ENCODE assay signal across 1 cellular context in the genomic region with DNA sequence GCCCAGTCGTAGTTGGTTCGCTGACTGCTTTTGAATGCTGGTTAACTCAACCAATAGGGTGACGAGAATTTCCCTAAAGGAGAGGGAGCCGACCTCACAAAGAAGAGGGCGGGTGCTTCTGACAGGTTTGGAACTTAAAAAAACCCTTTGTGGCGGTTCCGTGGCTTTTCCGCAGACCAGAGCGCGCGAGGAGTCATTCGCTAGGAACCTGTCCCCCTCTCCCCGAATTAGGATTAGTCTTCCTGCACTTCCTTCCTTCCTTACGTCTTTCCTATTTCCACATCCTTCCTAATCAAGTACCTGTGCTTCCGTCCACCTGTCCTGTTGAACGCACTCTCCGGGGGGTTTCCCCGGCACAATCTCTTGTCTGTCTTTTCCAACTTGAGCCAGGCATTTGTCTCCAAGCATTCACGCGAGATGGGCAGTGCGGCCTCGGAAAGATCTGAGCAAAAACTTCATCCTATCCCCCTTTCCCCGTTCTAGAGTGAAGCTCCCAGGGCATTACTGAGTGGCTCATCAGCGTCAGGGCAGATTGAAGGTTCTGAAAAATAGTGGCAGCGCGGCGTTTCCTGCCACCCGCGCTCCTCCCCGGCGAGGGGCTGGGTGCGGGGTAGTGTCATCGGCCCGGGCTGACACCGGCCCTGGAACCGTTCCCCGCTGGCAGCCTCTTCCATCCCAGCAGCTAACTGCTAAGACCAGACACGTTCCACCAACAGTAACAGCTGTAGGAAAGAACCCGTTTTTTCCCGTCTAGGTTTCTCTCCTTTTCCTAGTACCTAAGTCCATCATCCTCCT.
TF ChIP-seq lines count a peak whose summit lies in the region.

No MANE protein-coding gene starts in this region.

TF ChIP-seq in GM12878, 131 proteins besides CTCF, POLR2A, EP300 and RAD21 (continued from another document and continues in another):
- TF ChIP-seq DPF2 (IDR thresholded peaks at IDR 0.05) (peak; percentile 50; the same call in 1 of the 2 replicates), TAF1 (IDR thresholded peaks at IDR 0.05; ENCODE audit: borderline replicate concordance, low read depth, low read length) (no peak; the same call in 1 of the 2 replicates), RAD51 (IDR thresholded peaks at IDR 0.05) (no peak), PML (IDR thresholded peaks at IDR 0.05; ENCODE audit: low read length) (peak; percentile 60; the same call in 1 of the 2 replicates), WRNIP1 (IDR thresholded peaks at IDR 0.05; ENCODE audit: borderline replicate concordance, low read depth, low read length) (no peak), CEBPB (IDR thresholded peaks at IDR 0.05; ENCODE audit: borderline replicate concordance in 1 of 2, low read depth in 2 of 2, low read length in 2 of 2) (no peak), YBX1 (IDR thresholded peaks at IDR 0.05) (no peak), IKZF2 (IDR thresholded peaks at IDR 0.05) (peak; percentile 22 to 40; a peak in 2 of 4 replicates), SREBF1 (IDR thresholded peaks at IDR 0.05; ENCODE audit: low read length) (no peak), NBN (IDR thresholded peaks at IDR 0.05) (0 out of 2 replicates have a peak, but pooled peaks have one; percentile 18), GATAD2B (conservative IDR thresholded peaks at IDR 0.05; ENCODE audit: low read depth) (no peak), RELA (IDR thresholded peaks at IDR 0.05; ENCODE audit: borderline replicate concordance, partially characterized antibody) (peak; percentile 24), RCOR1 (conservative IDR thresholded peaks at IDR 0.05; ENCODE audit: low read depth, low read length) (no peak), SMAD5 (IDR thresholded peaks at IDR 0.05; ENCODE audit: low read depth) (peak; percentile 59; the same call in 1 of the 2 replicates), FOS (IDR thresholded peaks at IDR 0.05; ENCODE audit: borderline replicate concordance, extremely low read depth, insufficient read length) (peak; percentile 83), ZBED1 (IDR thresholded peaks at IDR 0.05; ENCODE audit: borderline replicate concordance) (no peak; the same call in 1 of the 2 replicates), RBBP5 (conservative IDR thresholded peaks at IDR 0.05) (no peak), FOXK2 (IDR thresholded peaks at IDR 0.05) (no peak), EGR1 (IDR thresholded peaks at IDR 0.05; ENCODE audit: borderline replicate concordance in 1 of 2, low read depth in 2 of 2, low read length in 2 of 2) (no peak), SIN3A (IDR thresholded peaks at IDR 0.05; ENCODE audit: low read depth, low read length) (no peak), POLR2AphosphoS5 (IDR thresholded peaks at IDR 0.05; ENCODE audit: low read length) (peak; percentile 79), ETV6 (conservative IDR thresholded peaks at IDR 0.05 in 1 of 2, IDR thresholded peaks at IDR 0.05 in 1 of 2; ENCODE audit: borderline replicate concordance in 1 of 2, low read depth in 1 of 2) (peak in 1 of 2 experiments; percentile 89; a peak in 2 of 4 replicates), CREM (IDR thresholded peaks at IDR 0.05; ENCODE audit: low read depth) (peak; percentile 32; the same call in 1 of the 2 replicates), HDAC6 (IDR thresholded peaks at IDR 0.05; ENCODE audit: unreplicated experiment) (no peak), IKZF1 (conservative IDR thresholded peaks at IDR 0.05) (peak; percentile 55), POU2F2 (IDR thresholded peaks at IDR 0.05; ENCODE audit: borderline replicate concordance, low read depth, low read length) (peak; percentile 74), ZNF622 (IDR thresholded peaks at IDR 0.05) (no peak), SMAD1 (IDR thresholded peaks at IDR 0.05; ENCODE audit: low read depth, partially characterized antibody) (no peak), ATF7 (IDR thresholded peaks at IDR 0.05; ENCODE audit: low read depth) (0 out of 2 replicates have a peak, but pooled peaks have one; percentile 9), NR2C2 (IDR thresholded peaks at IDR 0.05; ENCODE audit: borderline replicate concordance, control insufficient read depth, insufficient read length, low read depth) (no peak), NFIC (IDR thresholded peaks at IDR 0.05; ENCODE audit: low read depth, low read length) (peak; percentile 25; the same call in 1 of the 2 replicates), CREB1 (IDR thresholded peaks at IDR 0.05; ENCODE audit: low read depth) (peak; percentile 75; the same call in 1 of the 2 replicates), HDAC2 (IDR thresholded peaks at IDR 0.05) (no peak), CHD4 (IDR thresholded peaks at IDR 0.05) (no peak), SP1 (IDR thresholded peaks at IDR 0.05; ENCODE audit: low read depth, low read length) (peak; percentile 98), RB1 (IDR thresholded peaks at IDR 0.05; ENCODE audit: borderline replicate concordance) (no peak), NR2C1 (IDR thresholded peaks at IDR 0.05) (no peak), TCF7 (IDR thresholded peaks at IDR 0.05; ENCODE audit: borderline replicate concordance) (no peak), JUND (IDR thresholded peaks at IDR 0.05; ENCODE audit: low read depth, low read length) (no peak), GABPA (IDR thresholded peaks at IDR 0.05; ENCODE audit: low read depth) (peak; percentile 79), SIX5 (IDR thresholded peaks at IDR 0.05; ENCODE audit: low read depth, low read length, severe bottlenecking) (peak; percentile 86)
- TF ChIP-seq, protein P1, sequence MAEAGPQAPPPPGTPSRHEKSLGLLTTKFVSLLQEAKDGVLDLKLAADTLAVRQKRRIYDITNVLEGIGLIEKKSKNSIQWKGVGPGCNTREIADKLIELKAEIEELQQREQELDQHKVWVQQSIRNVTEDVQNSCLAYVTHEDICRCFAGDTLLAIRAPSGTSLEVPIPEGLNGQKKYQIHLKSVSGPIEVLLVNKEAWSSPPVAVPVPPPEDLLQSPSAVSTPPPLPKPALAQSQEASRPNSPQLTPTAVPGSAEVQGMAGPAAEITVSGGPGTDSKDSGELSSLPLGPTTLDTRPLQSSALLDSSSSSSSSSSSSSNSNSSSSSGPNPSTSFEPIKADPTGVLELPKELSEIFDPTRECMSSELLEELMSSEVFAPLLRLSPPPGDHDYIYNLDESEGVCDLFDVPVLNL (IDR thresholded peaks at IDR 0.05; ENCODE audit: low read depth, low read length), result no peak
- TF ChIP-seq, protein P2, sequence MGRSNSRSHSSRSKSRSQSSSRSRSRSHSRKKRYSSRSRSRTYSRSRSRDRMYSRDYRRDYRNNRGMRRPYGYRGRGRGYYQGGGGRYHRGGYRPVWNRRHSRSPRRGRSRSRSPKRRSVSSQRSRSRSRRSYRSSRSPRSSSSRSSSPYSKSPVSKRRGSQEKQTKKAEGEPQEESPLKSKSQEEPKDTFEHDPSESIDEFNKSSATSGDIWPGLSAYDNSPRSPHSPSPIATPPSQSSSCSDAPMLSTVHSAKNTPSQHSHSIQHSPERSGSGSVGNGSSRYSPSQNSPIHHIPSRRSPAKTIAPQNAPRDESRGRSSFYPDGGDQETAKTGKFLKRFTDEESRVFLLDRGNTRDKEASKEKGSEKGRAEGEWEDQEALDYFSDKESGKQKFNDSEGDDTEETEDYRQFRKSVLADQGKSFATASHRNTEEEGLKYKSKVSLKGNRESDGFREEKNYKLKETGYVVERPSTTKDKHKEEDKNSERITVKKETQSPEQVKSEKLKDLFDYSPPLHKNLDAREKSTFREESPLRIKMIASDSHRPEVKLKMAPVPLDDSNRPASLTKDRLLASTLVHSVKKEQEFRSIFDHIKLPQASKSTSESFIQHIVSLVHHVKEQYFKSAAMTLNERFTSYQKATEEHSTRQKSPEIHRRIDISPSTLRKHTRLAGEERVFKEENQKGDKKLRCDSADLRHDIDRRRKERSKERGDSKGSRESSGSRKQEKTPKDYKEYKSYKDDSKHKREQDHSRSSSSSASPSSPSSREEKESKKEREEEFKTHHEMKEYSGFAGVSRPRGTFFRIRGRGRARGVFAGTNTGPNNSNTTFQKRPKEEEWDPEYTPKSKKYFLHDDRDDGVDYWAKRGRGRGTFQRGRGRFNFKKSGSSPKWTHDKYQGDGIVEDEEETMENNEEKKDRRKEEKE (IDR thresholded peaks at IDR 0.05), result no peak
- TF ChIP-seq, protein P3, sequence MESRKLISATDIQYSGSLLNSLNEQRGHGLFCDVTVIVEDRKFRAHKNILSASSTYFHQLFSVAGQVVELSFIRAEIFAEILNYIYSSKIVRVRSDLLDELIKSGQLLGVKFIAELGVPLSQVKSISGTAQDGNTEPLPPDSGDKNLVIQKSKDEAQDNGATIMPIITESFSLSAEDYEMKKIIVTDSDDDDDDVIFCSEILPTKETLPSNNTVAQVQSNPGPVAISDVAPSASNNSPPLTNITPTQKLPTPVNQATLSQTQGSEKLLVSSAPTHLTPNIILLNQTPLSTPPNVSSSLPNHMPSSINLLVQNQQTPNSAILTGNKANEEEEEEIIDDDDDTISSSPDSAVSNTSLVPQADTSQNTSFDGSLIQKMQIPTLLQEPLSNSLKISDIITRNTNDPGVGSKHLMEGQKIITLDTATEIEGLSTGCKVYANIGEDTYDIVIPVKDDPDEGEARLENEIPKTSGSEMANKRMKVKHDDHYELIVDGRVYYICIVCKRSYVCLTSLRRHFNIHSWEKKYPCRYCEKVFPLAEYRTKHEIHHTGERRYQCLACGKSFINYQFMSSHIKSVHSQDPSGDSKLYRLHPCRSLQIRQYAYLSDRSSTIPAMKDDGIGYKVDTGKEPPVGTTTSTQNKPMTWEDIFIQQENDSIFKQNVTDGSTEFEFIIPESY (IDR thresholded peaks at IDR 0.05), result no peak
- TF ChIP-seq, protein P4, sequence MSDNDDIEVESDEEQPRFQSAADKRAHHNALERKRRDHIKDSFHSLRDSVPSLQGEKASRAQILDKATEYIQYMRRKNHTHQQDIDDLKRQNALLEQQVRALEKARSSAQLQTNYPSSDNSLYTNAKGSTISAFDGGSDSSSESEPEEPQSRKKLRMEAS (IDR thresholded peaks at IDR 0.05; ENCODE audit: low read depth, low read length), result no peak
- TF ChIP-seq, protein P5, sequence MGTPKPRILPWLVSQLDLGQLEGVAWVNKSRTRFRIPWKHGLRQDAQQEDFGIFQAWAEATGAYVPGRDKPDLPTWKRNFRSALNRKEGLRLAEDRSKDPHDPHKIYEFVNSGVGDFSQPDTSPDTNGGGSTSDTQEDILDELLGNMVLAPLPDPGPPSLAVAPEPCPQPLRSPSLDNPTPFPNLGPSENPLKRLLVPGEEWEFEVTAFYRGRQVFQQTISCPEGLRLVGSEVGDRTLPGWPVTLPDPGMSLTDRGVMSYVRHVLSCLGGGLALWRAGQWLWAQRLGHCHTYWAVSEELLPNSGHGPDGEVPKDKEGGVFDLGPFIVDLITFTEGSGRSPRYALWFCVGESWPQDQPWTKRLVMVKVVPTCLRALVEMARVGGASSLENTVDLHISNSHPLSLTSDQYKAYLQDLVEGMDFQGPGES (IDR thresholded peaks at IDR 0.05), result peak; percentile 77; the same call in 1 of the 2 replicates
- TF ChIP-seq, protein P6, sequence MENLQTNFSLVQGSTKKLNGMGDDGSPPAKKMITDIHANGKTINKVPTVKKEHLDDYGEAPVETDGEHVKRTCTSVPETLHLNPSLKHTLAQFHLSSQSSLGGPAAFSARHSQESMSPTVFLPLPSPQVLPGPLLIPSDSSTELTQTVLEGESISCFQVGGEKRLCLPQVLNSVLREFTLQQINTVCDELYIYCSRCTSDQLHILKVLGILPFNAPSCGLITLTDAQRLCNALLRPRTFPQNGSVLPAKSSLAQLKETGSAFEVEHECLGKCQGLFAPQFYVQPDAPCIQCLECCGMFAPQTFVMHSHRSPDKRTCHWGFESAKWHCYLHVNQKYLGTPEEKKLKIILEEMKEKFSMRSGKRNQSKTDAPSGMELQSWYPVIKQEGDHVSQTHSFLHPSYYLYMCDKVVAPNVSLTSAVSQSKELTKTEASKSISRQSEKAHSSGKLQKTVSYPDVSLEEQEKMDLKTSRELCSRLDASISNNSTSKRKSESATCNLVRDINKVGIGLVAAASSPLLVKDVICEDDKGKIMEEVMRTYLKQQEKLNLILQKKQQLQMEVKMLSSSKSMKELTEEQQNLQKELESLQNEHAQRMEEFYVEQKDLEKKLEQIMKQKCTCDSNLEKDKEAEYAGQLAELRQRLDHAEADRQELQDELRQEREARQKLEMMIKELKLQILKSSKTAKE (IDR thresholded peaks at IDR 0.05; ENCODE audit: low read depth, poor library complexity, severe bottlenecking), result peak; percentile 7
- TF ChIP-seq, protein P7, sequence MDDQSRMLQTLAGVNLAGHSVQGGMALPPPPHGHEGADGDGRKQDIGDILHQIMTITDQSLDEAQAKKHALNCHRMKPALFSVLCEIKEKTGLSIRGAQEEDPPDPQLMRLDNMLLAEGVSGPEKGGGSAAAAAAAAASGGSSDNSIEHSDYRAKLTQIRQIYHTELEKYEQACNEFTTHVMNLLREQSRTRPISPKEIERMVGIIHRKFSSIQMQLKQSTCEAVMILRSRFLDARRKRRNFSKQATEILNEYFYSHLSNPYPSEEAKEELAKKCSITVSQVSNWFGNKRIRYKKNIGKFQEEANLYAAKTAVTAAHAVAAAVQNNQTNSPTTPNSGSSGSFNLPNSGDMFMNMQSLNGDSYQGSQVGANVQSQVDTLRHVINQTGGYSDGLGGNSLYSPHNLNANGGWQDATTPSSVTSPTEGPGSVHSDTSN (IDR thresholded peaks at IDR 0.05; ENCODE audit: insufficient replicate concordance, low read depth, low read length), result peak; percentile 94
- TF ChIP-seq, protein P8, sequence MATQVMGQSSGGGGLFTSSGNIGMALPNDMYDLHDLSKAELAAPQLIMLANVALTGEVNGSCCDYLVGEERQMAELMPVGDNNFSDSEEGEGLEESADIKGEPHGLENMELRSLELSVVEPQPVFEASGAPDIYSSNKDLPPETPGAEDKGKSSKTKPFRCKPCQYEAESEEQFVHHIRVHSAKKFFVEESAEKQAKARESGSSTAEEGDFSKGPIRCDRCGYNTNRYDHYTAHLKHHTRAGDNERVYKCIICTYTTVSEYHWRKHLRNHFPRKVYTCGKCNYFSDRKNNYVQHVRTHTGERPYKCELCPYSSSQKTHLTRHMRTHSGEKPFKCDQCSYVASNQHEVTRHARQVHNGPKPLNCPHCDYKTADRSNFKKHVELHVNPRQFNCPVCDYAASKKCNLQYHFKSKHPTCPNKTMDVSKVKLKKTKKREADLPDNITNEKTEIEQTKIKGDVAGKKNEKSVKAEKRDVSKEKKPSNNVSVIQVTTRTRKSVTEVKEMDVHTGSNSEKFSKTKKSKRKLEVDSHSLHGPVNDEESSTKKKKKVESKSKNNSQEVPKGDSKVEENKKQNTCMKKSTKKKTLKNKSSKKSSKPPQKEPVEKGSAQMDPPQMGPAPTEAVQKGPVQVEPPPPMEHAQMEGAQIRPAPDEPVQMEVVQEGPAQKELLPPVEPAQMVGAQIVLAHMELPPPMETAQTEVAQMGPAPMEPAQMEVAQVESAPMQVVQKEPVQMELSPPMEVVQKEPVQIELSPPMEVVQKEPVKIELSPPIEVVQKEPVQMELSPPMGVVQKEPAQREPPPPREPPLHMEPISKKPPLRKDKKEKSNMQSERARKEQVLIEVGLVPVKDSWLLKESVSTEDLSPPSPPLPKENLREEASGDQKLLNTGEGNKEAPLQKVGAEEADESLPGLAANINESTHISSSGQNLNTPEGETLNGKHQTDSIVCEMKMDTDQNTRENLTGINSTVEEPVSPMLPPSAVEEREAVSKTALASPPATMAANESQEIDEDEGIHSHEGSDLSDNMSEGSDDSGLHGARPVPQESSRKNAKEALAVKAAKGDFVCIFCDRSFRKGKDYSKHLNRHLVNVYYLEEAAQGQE (IDR thresholded peaks at IDR 0.05; ENCODE audit: low read depth, low read length), result no peak
- TF ChIP-seq, protein P9, sequence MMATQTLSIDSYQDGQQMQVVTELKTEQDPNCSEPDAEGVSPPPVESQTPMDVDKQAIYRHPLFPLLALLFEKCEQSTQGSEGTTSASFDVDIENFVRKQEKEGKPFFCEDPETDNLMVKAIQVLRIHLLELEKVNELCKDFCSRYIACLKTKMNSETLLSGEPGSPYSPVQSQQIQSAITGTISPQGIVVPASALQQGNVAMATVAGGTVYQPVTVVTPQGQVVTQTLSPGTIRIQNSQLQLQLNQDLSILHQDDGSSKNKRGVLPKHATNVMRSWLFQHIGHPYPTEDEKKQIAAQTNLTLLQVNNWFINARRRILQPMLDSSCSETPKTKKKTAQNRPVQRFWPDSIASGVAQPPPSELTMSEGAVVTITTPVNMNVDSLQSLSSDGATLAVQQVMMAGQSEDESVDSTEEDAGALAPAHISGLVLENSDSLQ (IDR thresholded peaks at IDR 0.05), result peak; percentile 98
